1 cellular context compared by ENCODE assay signal in the genomic region with DNA sequence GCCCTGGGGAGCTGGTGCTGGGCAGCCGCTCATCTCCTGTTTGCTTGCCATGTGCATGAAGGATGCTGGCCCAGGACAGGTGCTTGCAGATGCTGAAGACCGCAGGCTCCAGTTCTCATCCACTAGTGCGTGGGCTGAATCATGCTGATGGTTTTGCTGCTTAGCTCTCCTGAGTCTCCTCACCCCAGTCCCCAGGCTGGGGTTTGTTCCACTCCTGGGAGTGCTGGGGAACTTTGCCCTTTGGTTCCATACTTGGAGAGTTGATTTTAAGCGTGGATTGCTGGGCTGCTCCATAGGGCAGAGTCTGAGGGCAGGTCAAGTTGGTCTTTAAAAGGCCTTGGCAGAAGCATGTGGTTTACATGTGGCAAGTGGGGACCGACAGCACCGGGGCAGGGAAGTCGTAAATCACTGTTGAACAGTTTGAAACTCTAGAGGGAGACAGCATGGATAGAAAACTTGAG.
TF ChIP-seq lines count a peak whose summit lies in the region.

No MANE protein-coding gene starts in this region.

TF ChIP-seq in HepG2, 621 proteins besides CTCF, POLR2A, EP300 and RAD21 (continued from another document and continues in another):
- TF ChIP-seq CREM (IDR thresholded peaks at IDR 0.05) (no peak; the same call in 1 of the 2 replicates), CREM (CRISPR knock-in tag; IDR thresholded peaks at IDR 0.05) (no peak), EEA1 (CRISPR knock-in tag; IDR thresholded peaks at IDR 0.05; ENCODE audit: borderline replicate concordance) (no peak), BRCA1 (CRISPR knock-in tag; IDR thresholded peaks at IDR 0.05) (no peak), ZNF672 (CRISPR knock-in tag; IDR thresholded peaks at IDR 0.05) (no peak), ZNF510 (CRISPR knock-in tag; IDR thresholded peaks at IDR 0.05; ENCODE audit: low read depth) (no peak), ZNF790 (CRISPR knock-in tag; IDR thresholded peaks at IDR 0.05; ENCODE audit: borderline replicate concordance) (no peak), YEATS2 (CRISPR knock-in tag; IDR thresholded peaks at IDR 0.05; ENCODE audit: borderline replicate concordance) (no peak; the same call in 1 of the 2 replicates), ZNF724P (CRISPR knock-in tag; IDR thresholded peaks at IDR 0.05; ENCODE audit: borderline replicate concordance) (0 out of 2 replicates have a peak, but pooled peaks have one; percentile 59), CREB1 (IDR thresholded peaks at IDR 0.05) (no peak), CREB1 (CRISPR knock-in tag; IDR thresholded peaks at IDR 0.05) (no peak; the same call in 1 of the 2 replicates), ZNF784 (CRISPR knock-in tag; IDR thresholded peaks at IDR 0.05; ENCODE audit: borderline replicate concordance) (no peak), ZBTB3 (CRISPR knock-in tag; IDR thresholded peaks at IDR 0.05; ENCODE audit: borderline replicate concordance, low read depth) (no peak), MLXIP (CRISPR knock-in tag; IDR thresholded peaks at IDR 0.05; ENCODE audit: borderline replicate concordance) (no peak), PCBP2 (optimal IDR thresholded peaks at IDR 0.05; ENCODE audit: low read depth, low read length, poor library complexity, severe bottlenecking) (no peak), KMT2A (CRISPR knock-in tag; IDR thresholded peaks at IDR 0.05) (peak; percentile 42; the same call in 1 of the 2 replicates), SIN3B (IDR thresholded peaks at IDR 0.05; ENCODE audit: low read length) (no peak), ZNF652 (CRISPR knock-in tag; IDR thresholded peaks at IDR 0.05; ENCODE audit: borderline replicate concordance, low read depth) (no peak; the same call in 1 of the 2 replicates), HOXD1 (CRISPR knock-in tag; IDR thresholded peaks at IDR 0.05) (no peak), TGIF2 (CRISPR knock-in tag; IDR thresholded peaks at IDR 0.05) (0 out of 2 replicates have a peak, but pooled peaks have one; percentile 38), KDM5A (IDR thresholded peaks at IDR 0.05; ENCODE audit: borderline replicate concordance, low read length) (no peak), ZNF567 (CRISPR knock-in tag; IDR thresholded peaks at IDR 0.05; ENCODE audit: borderline replicate concordance) (no peak), AHDC1 (CRISPR knock-in tag; IDR thresholded peaks at IDR 0.05; ENCODE audit: borderline replicate concordance) (no peak), KDM3A (CRISPR knock-in tag; IDR thresholded peaks at IDR 0.05; ENCODE audit: low read depth) (no peak), THAP11 (CRISPR knock-in tag; IDR thresholded peaks at IDR 0.05) (no peak), ZNF839 (CRISPR knock-in tag; IDR thresholded peaks at IDR 0.05; ENCODE audit: borderline replicate concordance) (no peak), ZNF589 (CRISPR knock-in tag; conservative IDR thresholded peaks at IDR 0.05) (no peak), GTF2F1 (IDR thresholded peaks at IDR 0.05; ENCODE audit: low read length) (no peak), ATF6 (CRISPR knock-in tag; conservative IDR thresholded peaks at IDR 0.05) (peak; percentile 54; the same call in 1 of the 2 replicates), ZNF7 (CRISPR knock-in tag; IDR thresholded peaks at IDR 0.05) (no peak), PRMT3 (CRISPR knock-in tag; IDR thresholded peaks at IDR 0.05; ENCODE audit: borderline replicate concordance, low read depth) (no peak), TEAD3 (CRISPR knock-in tag; optimal IDR thresholded peaks at IDR 0.05; ENCODE audit: borderline replicate concordance) (peak; percentile 39)
- TF ChIP-seq, protein P1, sequence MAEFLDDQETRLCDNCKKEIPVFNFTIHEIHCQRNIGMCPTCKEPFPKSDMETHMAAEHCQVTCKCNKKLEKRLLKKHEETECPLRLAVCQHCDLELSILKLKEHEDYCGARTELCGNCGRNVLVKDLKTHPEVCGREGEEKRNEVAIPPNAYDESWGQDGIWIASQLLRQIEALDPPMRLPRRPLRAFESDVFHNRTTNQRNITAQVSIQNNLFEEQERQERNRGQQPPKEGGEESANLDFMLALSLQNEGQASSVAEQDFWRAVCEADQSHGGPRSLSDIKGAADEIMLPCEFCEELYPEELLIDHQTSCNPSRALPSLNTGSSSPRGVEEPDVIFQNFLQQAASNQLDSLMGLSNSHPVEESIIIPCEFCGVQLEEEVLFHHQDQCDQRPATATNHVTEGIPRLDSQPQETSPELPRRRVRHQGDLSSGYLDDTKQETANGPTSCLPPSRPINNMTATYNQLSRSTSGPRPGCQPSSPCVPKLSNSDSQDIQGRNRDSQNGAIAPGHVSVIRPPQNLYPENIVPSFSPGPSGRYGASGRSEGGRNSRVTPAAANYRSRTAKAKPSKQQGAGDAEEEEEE (CRISPR knock-in tag; IDR thresholded peaks at IDR 0.05; ENCODE audit: borderline replicate concordance), result no peak
- TF ChIP-seq, protein P2, sequence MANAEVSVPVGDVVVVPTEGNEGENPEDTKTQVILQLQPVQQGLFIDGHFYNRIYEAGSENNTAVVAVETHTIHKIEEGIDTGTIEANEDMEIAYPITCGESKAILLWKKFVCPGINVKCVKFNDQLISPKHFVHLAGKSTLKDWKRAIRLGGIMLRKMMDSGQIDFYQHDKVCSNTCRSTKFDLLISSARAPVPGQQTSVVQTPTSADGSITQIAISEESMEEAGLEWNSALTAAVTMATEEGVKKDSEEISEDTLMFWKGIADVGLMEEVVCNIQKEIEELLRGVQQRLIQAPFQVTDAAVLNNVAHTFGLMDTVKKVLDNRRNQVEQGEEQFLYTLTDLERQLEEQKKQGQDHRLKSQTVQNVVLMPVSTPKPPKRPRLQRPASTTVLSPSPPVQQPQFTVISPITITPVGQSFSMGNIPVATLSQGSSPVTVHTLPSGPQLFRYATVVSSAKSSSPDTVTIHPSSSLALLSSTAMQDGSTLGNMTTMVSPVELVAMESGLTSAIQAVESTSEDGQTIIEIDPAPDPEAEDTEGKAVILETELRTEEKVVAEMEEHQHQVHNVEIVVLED (CRISPR knock-in tag; IDR thresholded peaks at IDR 0.05; ENCODE audit: borderline replicate concordance), result peak; percentile 62; the same call in 1 of the 2 replicates
- TF ChIP-seq, protein P3, sequence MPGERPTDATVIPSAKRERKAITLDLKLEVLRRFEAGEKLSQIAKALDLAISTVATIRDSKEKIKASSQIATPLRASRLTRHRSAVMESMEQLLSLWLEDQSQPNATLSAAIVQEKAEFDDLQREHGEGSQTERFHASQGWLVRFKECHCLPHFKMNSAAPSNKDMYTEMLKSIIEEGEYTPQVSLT (CRISPR knock-in tag; IDR thresholded peaks at IDR 0.05; ENCODE audit: borderline replicate concordance, low read depth), result no peak
- TF ChIP-seq, protein P4, sequence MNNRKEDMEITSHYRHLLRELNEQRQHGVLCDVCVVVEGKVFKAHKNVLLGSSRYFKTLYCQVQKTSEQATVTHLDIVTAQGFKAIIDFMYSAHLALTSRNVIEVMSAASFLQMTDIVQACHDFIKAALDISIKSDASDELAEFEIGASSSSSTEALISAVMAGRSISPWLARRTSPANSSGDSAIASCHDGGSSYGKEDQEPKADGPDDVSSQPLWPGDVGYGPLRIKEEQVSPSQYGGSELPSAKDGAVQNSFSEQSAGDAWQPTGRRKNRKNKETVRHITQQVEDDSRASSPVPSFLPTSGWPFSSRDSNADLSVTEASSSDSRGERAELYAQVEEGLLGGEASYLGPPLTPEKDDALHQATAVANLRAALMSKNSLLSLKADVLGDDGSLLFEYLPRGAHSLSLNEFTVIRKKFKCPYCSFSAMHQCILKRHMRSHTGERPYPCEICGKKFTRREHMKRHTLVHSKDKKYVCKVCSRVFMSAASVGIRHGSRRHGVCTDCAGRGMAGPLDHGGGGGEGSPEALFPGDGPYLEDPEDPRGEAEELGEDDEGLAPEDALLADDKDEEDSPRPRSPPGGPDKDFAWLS (CRISPR knock-in tag; IDR thresholded peaks at IDR 0.05; ENCODE audit: borderline replicate concordance), result no peak
- TF ChIP-seq, protein P5, sequence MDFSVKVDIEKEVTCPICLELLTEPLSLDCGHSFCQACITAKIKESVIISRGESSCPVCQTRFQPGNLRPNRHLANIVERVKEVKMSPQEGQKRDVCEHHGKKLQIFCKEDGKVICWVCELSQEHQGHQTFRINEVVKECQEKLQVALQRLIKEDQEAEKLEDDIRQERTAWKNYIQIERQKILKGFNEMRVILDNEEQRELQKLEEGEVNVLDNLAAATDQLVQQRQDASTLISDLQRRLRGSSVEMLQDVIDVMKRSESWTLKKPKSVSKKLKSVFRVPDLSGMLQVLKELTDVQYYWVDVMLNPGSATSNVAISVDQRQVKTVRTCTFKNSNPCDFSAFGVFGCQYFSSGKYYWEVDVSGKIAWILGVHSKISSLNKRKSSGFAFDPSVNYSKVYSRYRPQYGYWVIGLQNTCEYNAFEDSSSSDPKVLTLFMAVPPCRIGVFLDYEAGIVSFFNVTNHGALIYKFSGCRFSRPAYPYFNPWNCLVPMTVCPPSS (IDR thresholded peaks at IDR 0.05), result no peak
- TF ChIP-seq, protein P6, sequence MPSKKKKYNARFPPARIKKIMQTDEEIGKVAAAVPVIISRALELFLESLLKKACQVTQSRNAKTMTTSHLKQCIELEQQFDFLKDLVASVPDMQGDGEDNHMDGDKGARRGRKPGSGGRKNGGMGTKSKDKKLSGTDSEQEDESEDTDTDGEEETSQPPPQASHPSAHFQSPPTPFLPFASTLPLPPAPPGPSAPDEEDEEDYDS (CRISPR knock-in tag; IDR thresholded peaks at IDR 0.05), result no peak
